ENCODE assay signal across 13 cellular contexts in genomic region chr17:45745843-45746494, GRCh38. TPM values are rescaled to one million over a fixed set of nuclear protein-coding genes. Genes with fewer than 3 reads are reported as not detected.
"Had no signal": no experiment of that assay in that cellular context is flagged by ENCODE, and none has a peak within 500 bp of the region (broad histone marks: within the 10 kb centered on the region; RNA-seq: fewer than 3 reads in every experiment).

No MANE protein-coding gene starts in this region.

- H3K4me1 Mint-ChIP-seq: activated T-helper 17 cell treated with anti-CD3 and anti-CD28 coated beads, Interleukin-2, amount 50 U/mL, for 72 hours; stimulated activated naive B cell treated with anti-CD40 and anti-IgM and Interleukin-4, amounts not matched to agents 10 μg/mL and 1 μg/mL and 100 μg/mL, for 72 hours had no signal

- H3K4me3 Mint-ChIP-seq: activated T-helper 17 cell treated with anti-CD3 and anti-CD28 coated beads, Interleukin-2, amount 50 U/mL, for 72 hours; stimulated activated naive B cell treated with anti-CD40 and anti-IgM and Interleukin-4, amounts not matched to agents 10 μg/mL and 1 μg/mL and 100 μg/mL, for 72 hours; T-helper 2 cell treated with Interferon-gamma antibody and Interleukin-4, amounts not matched to agents 5 μg/mL and 100 μg/mL, for 36 hours had no signal

- H3K27ac Mint-ChIP-seq: activated T-helper 17 cell treated with anti-CD3 and anti-CD28 coated beads, Interleukin-2, amount 50 U/mL, for 72 hours; stimulated activated naive B cell treated with anti-CD40 and anti-IgM and Interleukin-4, amounts not matched to agents 10 μg/mL and 1 μg/mL and 100 μg/mL, for 72 hours; T-helper 2 cell treated with Interferon-gamma antibody and Interleukin-4, amounts not matched to agents 5 μg/mL and 100 μg/mL, for 36 hours had no signal

- H3K4me1 ChIP-seq: tibial artery had no signal

- H3K36me3 Mint-ChIP-seq: stimulated activated naive B cell treated with anti-CD40 and anti-IgM and Interleukin-4, amounts not matched to agents 10 μg/mL and 1 μg/mL and 100 μg/mL, for 72 hours had no signal

- H3K36me3 ChIP-seq: cardiac muscle cell, tibial artery had no signal

- H3K9me3 Mint-ChIP-seq: activated T-helper 17 cell treated with anti-CD3 and anti-CD28 coated beads, Interleukin-2, amount 50 U/mL, for 72 hours; stimulated activated naive B cell treated with anti-CD40 and anti-IgM and Interleukin-4, amounts not matched to agents 10 μg/mL and 1 μg/mL and 100 μg/mL, for 72 hours; T-helper 2 cell treated with Interferon-gamma antibody and Interleukin-4, amounts not matched to agents 5 μg/mL and 100 μg/mL, for 36 hours had no signal

- H3K4me3 ChIP-seq: cardiac muscle cell, tibial artery had no signal

- ATAC-seq: activated T-helper 17 cell treated with anti-CD3 and anti-CD28 coated beads, Interleukin-2, amount 50 U/mL, for 72 hours; esophagus mucosa; sciatic nerve; stimulated activated naive B cell treated with anti-CD40 and anti-IgM and Interleukin-4, amounts not matched to agents 10 μg/mL and 1 μg/mL and 100 μg/mL, for 72 hours had no signal

- H3K9me3 ChIP-seq: tibial artery had no signal

- DNase-seq: activated CD4-positive, alpha-beta T cell treated with anti-CD3 and anti-CD28 coated beads, Interleukin-2, amount 50 U/mL, for 4 hours; activated CD4-positive, CD25-positive, alpha-beta regulatory T cell treated with anti-CD3 and anti-CD28 coated beads, Interleukin-2, amount 50 U/mL, for 72 hours; activated naive CD4-positive, alpha-beta T cell treated with Interleukin-2 at 50 U/mL for 16 hours; stimulated activated CD4-positive, alpha-beta T cell treated with anti-CD3 and anti-CD28 coated beads, Interleukin-2, amount 100 ng/mL, for 48 hours; stimulated activated naive B cell treated with anti-CD40 and anti-IgM and Interleukin-4, amounts not matched to agents 10 μg/mL and 1 μg/mL and 100 μg/mL, for 72 hours had no signal

- H3K27ac ChIP-seq: cardiac muscle cell, tibial artery had no signal

RNA-seq across cellular contexts. Expression of gene CRHR1, which starts 38.2 kb away (rescaled TPM):
- total RNA-seq: osteocyte, pulmonary artery endothelial cell had no signal
- polyA plus RNA-seq: cardiac muscle cell had no signal
